ENCODE assay signal across 1 cellular context in the genomic region with DNA sequence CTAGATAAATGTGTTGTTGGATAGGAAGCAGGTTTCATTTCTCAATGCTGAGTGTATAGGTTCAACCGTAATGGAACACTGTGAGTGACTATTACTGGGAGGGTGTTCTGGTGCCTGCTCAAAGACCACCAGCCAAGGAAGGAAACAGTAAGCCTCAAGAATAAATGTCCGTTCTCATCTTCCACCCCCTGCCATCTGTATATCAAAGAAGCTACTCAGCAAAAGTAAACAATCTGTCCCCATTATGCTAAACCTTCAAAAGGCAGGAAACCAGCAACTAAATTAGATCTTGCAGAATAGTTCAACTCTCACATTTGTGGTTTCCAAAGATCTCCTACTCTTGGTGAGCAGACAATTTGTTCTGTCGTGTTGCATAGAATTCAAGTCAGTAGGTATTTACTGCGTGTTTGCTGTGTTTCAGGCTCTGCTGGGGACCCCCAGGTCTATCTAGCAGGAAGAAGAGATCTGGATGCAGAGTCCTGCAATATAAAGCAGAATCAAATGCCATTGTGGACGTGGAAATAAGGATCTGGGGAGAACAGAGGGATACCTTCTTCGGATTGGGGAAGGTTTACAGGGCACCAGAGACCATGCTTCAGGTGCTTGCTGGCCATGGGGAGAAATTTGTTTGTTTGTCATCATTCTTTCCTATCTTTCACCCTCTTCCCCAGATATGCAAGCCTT.
TF ChIP-seq lines count a peak whose summit lies in the region.

No MANE protein-coding gene starts in this region.

TF ChIP-seq in H1, 55 proteins besides CTCF, POLR2A, EP300 and RAD21:
- no peak for TF ChIP-seq KDM5A (IDR thresholded peaks at IDR 0.05; ENCODE audit: low read length)
- TF ChIP-seq TBP (IDR thresholded peaks at IDR 0.05; ENCODE audit: low read depth, low read length), result no peak
